8 cellular contexts compared by ENCODE assay signal in the genomic region with DNA sequence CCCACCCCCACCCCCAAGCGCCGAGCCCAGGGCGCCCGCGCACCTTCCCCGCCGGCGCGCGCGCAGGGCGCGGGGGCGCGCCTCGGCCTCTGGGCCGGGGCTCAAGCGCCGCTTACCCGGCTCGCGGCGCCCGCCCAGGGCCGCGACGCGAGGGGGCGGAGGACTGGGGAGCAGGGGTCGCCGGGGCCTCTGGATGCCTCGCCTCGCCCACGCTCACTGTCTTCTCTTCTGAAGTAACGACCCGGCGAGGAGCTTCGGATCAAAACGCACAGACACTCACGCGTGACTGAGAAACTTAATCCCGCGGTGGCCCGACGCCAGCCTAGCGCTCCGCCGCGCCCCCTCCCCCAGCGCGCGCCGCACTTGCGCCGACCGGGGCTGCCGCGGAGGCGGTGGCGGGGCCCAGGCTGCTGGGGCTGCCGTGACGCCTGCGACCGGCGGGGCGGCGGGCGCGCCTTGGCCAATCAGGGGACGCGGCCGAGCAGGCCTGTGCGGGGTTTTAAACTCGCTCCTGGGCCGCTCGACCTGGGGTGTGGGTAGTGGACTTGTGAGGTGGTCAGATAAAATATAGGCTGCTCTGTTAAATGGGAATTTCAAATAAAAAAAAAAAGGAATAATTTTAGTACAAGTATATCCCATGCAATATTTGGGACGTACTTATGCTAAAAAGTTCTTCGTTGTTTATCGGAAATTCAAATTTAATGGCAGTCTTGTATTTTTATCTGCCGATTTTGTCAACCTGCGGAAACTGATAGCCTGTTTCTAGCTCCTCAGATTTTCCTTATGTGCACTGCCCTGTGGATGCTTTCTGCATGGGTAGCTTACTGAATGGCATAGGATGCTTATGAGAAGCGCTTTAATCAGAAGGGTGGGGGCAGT. TPM values are rescaled to one million over a fixed set of nuclear protein-coding genes. Genes with fewer than 3 reads are reported as not detected.
DNase-seq lines count a peak whose midpoint lies in the region; ATAC-seq, FAIRE-seq and TF ChIP-seq lines count a peak whose summit lies in the region.

A gene with protein sequence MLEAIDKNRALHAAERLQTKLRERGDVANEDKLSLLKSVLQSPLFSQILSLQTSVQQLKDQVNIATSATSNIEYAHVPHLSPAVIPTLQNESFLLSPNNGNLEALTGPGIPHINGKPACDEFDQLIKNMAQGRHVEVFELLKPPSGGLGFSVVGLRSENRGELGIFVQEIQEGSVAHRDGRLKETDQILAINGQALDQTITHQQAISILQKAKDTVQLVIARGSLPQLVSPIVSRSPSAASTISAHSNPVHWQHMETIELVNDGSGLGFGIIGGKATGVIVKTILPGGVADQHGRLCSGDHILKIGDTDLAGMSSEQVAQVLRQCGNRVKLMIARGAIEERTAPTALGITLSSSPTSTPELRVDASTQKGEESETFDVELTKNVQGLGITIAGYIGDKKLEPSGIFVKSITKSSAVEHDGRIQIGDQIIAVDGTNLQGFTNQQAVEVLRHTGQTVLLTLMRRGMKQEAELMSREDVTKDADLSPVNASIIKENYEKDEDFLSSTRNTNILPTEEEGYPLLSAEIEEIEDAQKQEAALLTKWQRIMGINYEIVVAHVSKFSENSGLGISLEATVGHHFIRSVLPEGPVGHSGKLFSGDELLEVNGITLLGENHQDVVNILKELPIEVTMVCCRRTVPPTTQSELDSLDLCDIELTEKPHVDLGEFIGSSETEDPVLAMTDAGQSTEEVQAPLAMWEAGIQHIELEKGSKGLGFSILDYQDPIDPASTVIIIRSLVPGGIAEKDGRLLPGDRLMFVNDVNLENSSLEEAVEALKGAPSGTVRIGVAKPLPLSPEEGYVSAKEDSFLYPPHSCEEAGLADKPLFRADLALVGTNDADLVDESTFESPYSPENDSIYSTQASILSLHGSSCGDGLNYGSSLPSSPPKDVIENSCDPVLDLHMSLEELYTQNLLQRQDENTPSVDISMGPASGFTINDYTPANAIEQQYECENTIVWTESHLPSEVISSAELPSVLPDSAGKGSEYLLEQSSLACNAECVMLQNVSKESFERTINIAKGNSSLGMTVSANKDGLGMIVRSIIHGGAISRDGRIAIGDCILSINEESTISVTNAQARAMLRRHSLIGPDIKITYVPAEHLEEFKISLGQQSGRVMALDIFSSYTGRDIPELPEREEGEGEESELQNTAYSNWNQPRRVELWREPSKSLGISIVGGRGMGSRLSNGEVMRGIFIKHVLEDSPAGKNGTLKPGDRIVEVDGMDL (N-terminal part only) (minus strand): TSS at position 409 of the 879 bp plus-strand sequence. CDS start 29,377 bp downstream, outside the sequence.

- TF ChIP-seq CTCF in foreskin fibroblast (IDR thresholded peaks at IDR 0.05; ENCODE audit: low read depth, low read length) (no peak), nephron (IDR thresholded peaks at IDR 0.05; ENCODE audit: unreplicated experiment in 3 of 3) (peak in 1 of 3 experiments; percentile 23)

- CTCF ChIA-PET in activated naive CD4-positive, alpha-beta T cell treated with anti-CD3 and anti-CD28 coated beads for 36 hours (lab: Charles Lee): no interaction called here

- H3K9me3 Mint-ChIP-seq in nephron: no peaks in the 10 kb centered on the region
- peaks cover 3% of the 10 kb centered on the region for H3K9me3 Mint-ChIP-seq in activated naive CD4-positive, alpha-beta T cell treated with anti-CD3 and anti-CD28 coated beads for 36 hours

- FAIRE-seq in HTR-8/SVneo (lab: Jason Lieb, UNC): no peak

- H3K27ac Mint-ChIP-seq in nephron: peak within 1 kb of the TSS; percentile 98 to 99 (median 99)
- no peak within 1 kb of the TSS for H3K27ac Mint-ChIP-seq in activated naive CD4-positive, alpha-beta T cell treated with anti-CD3 and anti-CD28 coated beads for 36 hours

- H3K4me3 Mint-ChIP-seq in nephron: peak within 1 kb of the TSS; percentile 93 to 99 (median 99)
- H3K4me3 Mint-ChIP-seq in activated naive CD4-positive, alpha-beta T cell treated with anti-CD3 and anti-CD28 coated beads for 36 hours: no peak within 1 kb of the TSS

- no peaks in the 10 kb centered on the region for H3K27me3 Mint-ChIP-seq in nephron (ENCODE audit: low read depth)
- H3K27me3 Mint-ChIP-seq in activated naive CD4-positive, alpha-beta T cell treated with anti-CD3 and anti-CD28 coated beads for 36 hours (ENCODE audit: low read depth): peaks cover 24% of the 10 kb centered on the region

- peaks cover 60% of the 10 kb centered on the region for H3K4me1 Mint-ChIP-seq in nephron
- no peaks in the 10 kb centered on the region for H3K4me1 Mint-ChIP-seq in activated naive CD4-positive, alpha-beta T cell treated with anti-CD3 and anti-CD28 coated beads for 36 hours (ENCODE audit: low read depth)

- H3K36me3 Mint-ChIP-seq in nephron (ENCODE audit: low read depth): peaks cover 4% of the 10 kb centered on the region
- H3K36me3 Mint-ChIP-seq in activated naive CD4-positive, alpha-beta T cell treated with anti-CD3 and anti-CD28 coated beads for 36 hours (ENCODE audit: low read depth): no peaks in the 10 kb centered on the region

- no peak for ATAC-seq in HG02884 (IDR thresholded peaks at IDR 0.05; ENCODE audit: unreplicated experiment)

- peak within 1 kb of the TSS; percentile 79 to 84 for H3K4me3 ChIP-seq in foreskin fibroblast (ENCODE audit: low read depth in 1 of 2, low read length in 2 of 2)

- intact Hi-C loops in activated naive CD4-positive, alpha-beta T cell treated with anti-CD3 and anti-CD28 coated beads for 36 hours (cut with micrococcal nuclease): no loop called here

- peak; percentile 28 for DNase-seq in A172 (ENCODE audit: low spot score)
- DNase-seq in HTR-8/SVneo (ENCODE audit: insufficient read length, low spot score): peak; percentile 27
- DNase-seq in SKM-1 (lab: John Stamatoyannopoulos, UW; ENCODE audit: unreplicated experiment): peak; percentile 13
- peak; percentile 56 to 76 for DNase-seq in foreskin fibroblast
- no peak for DNase-seq in activated naive CD4-positive, alpha-beta T cell treated with anti-CD3 and anti-CD28 coated beads for 36 hours
- no peak for DNase-seq in MV-4-11 (lab: John Stamatoyannopoulos, UW)

RNA-seq across cellular contexts. Expression of the gene that starts here (rescaled TPM):
- total RNA-seq in A172 (2014; rRNA removed; shearing (Covaris generic)): 31.5 and 38.4 TPM in 2 replicates
- not detected for total RNA-seq in activated naive CD4-positive, alpha-beta T cell treated with anti-CD3 and anti-CD28 coated beads for 36 hours

Comparison
In these comparisons a context has a peak if more than half of its experiments do, and no peak if none do; other contexts are left out.
1. RNA of the gene that starts here (total RNA-seq): 31.5 to 38.4 TPM in A172; not detected in activated naive CD4-positive, alpha-beta T cell treated with anti-CD3 and anti-CD28 coated beads for 36 hours; every median in the first group is over 10 times any median in the second.
2. DNase-seq: peak in A172 (single experiment), HTR-8/SVneo (single experiment), SKM-1 (single experiment) and foreskin fibroblast (2 of 2); none in activated naive CD4-positive, alpha-beta T cell treated with anti-CD3 and anti-CD28 coated beads for 36 hours (single experiment) and MV-4-11 (single experiment).